1 cellular context compared by ENCODE assay signal in genomic region chr22:36134167-36134566, GRCh38.
TF ChIP-seq lines count a peak whose summit lies in the region.

No MANE protein-coding gene starts in this region.

TF ChIP-seq in HepG2, 621 proteins besides CTCF, POLR2A, EP300 and RAD21:
- TF ChIP-seq ZMAT3 (CRISPR knock-in tag; conservative IDR thresholded peaks at IDR 0.05): no peak
- 0 out of 2 replicates have a peak, but pooled peaks have one; percentile 27 for TF ChIP-seq PAXIP1 (CRISPR knock-in tag; conservative IDR thresholded peaks at IDR 0.05)
